Comparison of ENCODE assay signal across 35 cellular contexts in genomic region chr13:57036290-57036689, GRCh38.
"Had no signal": no experiment of that assay in that cellular context is flagged by ENCODE, and none has a peak within 500 bp of the region (broad histone marks: within the 10 kb centered on the region; RNA-seq: fewer than 3 reads in every experiment).

No MANE protein-coding gene starts in this region.

- H3K27ac ChIP-seq: KMS-11 had no signal

- DNase-seq: Karpas-422, Kasumi-1, MG63, MM.1S, MV-4-11, NCI-H1048, NCI-H1092, NCI-H1092 treated with DMSO at 0.1 percent for 48 hours, NCI-H1105, NCI-H1105 treated with DMSO at 0.1 percent for 48 hours, NCI-H1417, NCI-H1417 treated with DMSO at 0.1 percent for 48 hours, NCI-H1436, NCI-H1436 treated with DMSO at 0.1 percent for 48 hours, NCI-H146, NCI-H1694, NCI-H1694 treated with DMSO at 0.1 percent for 48 hours, NCI-H187, NCI-H187 treated with DMSO at 0.1 percent for 48 hours, NCI-H1930, NCI-H2029, NCI-H2029 treated with DMSO at 0.1 percent for 48 hours, NCI-H2081, NCI-H2081 treated with DMSO at 0.1 percent for 48 hours, NCI-H2107, NCI-H2171, NCI-H2171 treated with DMSO at 0.1 percent for 48 hours, NCI-H2227 treated with DMSO at 0.1 percent for 48 hours, NCI-H226, NCI-H345, NCI-H446, NCI-H446 treated with DMSO at 0.1 percent for 48 hours, NCI-H510A, NCI-H510A treated with DMSO at 0.1 percent for 48 hours had no signal

- H3K9me3 ChIP-seq: MG63 had no signal

- H3K36me3 ChIP-seq: MG63 had no signal

- H3K9ac ChIP-seq: KMS-11 had no signal

- H3K4me2 ChIP-seq: KMS-11 had no signal

- H3K4me3 ChIP-seq: MG63 had no signal

- H3K27me3 ChIP-seq: MG63 had no signal
